ENCODE assay signal across 8 cellular contexts in genomic region chr17:42133461-42134041, GRCh38. TPM values are rescaled to one million over a fixed set of nuclear protein-coding genes. Genes with fewer than 3 reads are reported as not detected.
DNase-seq lines count a peak whose midpoint lies in the region; ATAC-seq, FAIRE-seq and TF ChIP-seq lines count a peak whose summit lies in the region.

No MANE protein-coding gene starts in this region.

- H3K4ac ChIP-seq in mesendoderm (ENCODE audit: low read depth, low read length), result no peak overlapping the region

- POLR2A ChIA-PET in activated CD4-positive, alpha-beta memory T cell treated with anti-CD3 and anti-CD28 coated beads for 36 hours (lab: Charles Lee), result interaction anchor here (0.9 to 1.6 kb wide), 2 partner anchors 21 to 156 kb away, joined by 3 read pairs; no protein-coding TSS in a partner anchor
- POLR2A ChIA-PET in HepG2 (lab: Yijun Ruan, JAX), result interaction anchor here (1.0 to 1.4 kb wide), 3 partner anchors 9 to 21 kb away, joined by 3 to 5 read pairs (median 3); partner anchors contain the start of gene KAT2A

- no TSS peak for BruUV-seq in HepG2 (replicated peaks; lab: Mats Ljungman, UMichigan)

- CTCF ChIA-PET in activated CD4-positive, alpha-beta memory T cell treated with anti-CD3 and anti-CD28 coated beads for 36 hours (lab: Charles Lee), result interaction anchor here (0.7 to 3.9 kb wide), 4 partner anchors 16 to 66 kb away, joined by 3 to 14 read pairs (median 3); partner anchors contain the start of gene KCNH4
- CTCF ChIA-PET in HepG2 (lab: Yijun Ruan, JAX; ENCODE audit: low intra/inter-chr PET ratio, low total read pairs), result no interaction called here

- H2BK5ac ChIP-seq in mesendoderm (ENCODE audit: low read length), result no peak overlapping the region

- peaks cover 20% of the 10 kb centered on the region for H3K36me3 Mint-ChIP-seq in activated CD4-positive, alpha-beta memory T cell treated with anti-CD3 and anti-CD28 coated beads for 36 hours

- no peak overlapping the region for H2BK120ac ChIP-seq in mesendoderm (ENCODE audit: low read depth, low read length)

- H3K9ac ChIP-seq in HepG2 (ENCODE audit: insufficient read depth, low read depth, low read length), result no peak overlapping the region
- no peak overlapping the region for H3K9ac ChIP-seq in mesendoderm (ENCODE audit: low read length)

- H3K4me1 Mint-ChIP-seq in activated CD4-positive, alpha-beta memory T cell treated with anti-CD3 and anti-CD28 coated beads for 36 hours (ENCODE audit: low read depth), result peaks cover 59% of the 10 kb centered on the region

- H4K5ac ChIP-seq in mesendoderm (ENCODE audit: low read length), result no peak overlapping the region

- H3K27ac Mint-ChIP-seq in activated CD4-positive, alpha-beta memory T cell treated with anti-CD3 and anti-CD28 coated beads for 36 hours, result peak overlapping the region; percentile 77

- H3K23ac ChIP-seq in mesendoderm (ENCODE audit: low read length), result no peak overlapping the region

- 33 to 41% (median 38%) methylated on average over 3 to 4 of the region's 4 CpGs for WGBS in heart left ventricle, 4 donors
- WGBS in HepG2 (ENCODE audit: low lambda C conversion rate), result 87% methylated on average over 3 of the region's 4 CpGs
- no CpG with 5 or more reads among the region's 4 CpGs for WGBS in mesendoderm (ENCODE audit: extremely low coverage, insufficient coverage, low lambda C conversion rate)

- TF ChIP-seq EP300 in HepG2 (IDR thresholded peaks at IDR 0.05; ENCODE audit: low read depth in 2 of 2, low read length in 2 of 2) (no peak), HepG2 (CRISPR knock-in tag; IDR thresholded peaks at IDR 0.05; ENCODE audit: borderline replicate concordance) (no peak)

- no peak overlapping the region for H3K4me3 ChIP-seq in heart left ventricle
- no peak overlapping the region for H3K4me3 ChIP-seq in HepG2 (replicated peaks in 1 of 3; ENCODE audit: insufficient read depth in 1 of 3, low read depth in 2 of 3, low read length in 3 of 3)
- H3K4me3 ChIP-seq in mesendoderm (ENCODE audit: low read length), result no peak overlapping the region

- peaks cover 0 to 40% (median 18%) of the 10 kb centered on the region in 9 donors for H3K36me3 ChIP-seq in heart left ventricle
- H3K36me3 ChIP-seq in HepG2 (replicated peaks in 1 of 2; ENCODE audit: control insufficient read depth in 1 of 2, insufficient read depth in 2 of 2, low read length in 2 of 2), result peaks cover 24 to 63% of the 10 kb centered on the region in 2 experiments
- peaks cover 7% of the 10 kb centered on the region for H3K36me3 ChIP-seq in mesendoderm (ENCODE audit: control insufficient read depth, insufficient read depth, low read length)

- H3K18ac ChIP-seq in mesendoderm (ENCODE audit: low read length), result no peak overlapping the region

- H2BK15ac ChIP-seq in mesendoderm (replicated peaks; ENCODE audit: low read depth), result no peak overlapping the region

- H3K27me3 Mint-ChIP-seq in activated CD4-positive, alpha-beta memory T cell treated with anti-CD3 and anti-CD28 coated beads for 36 hours, result no peaks in the 10 kb centered on the region

- H2AK5ac ChIP-seq in mesendoderm (ENCODE audit: low read length), result no peak overlapping the region

- H3K9me3 ChIP-seq in heart left ventricle, result no peaks in the 10 kb centered on the region
- no peaks in the 10 kb centered on the region for H3K9me3 ChIP-seq in HepG2 (ENCODE audit: low read length)

- H4K8ac ChIP-seq in mesendoderm (ENCODE audit: low read depth, low read length), result no peak overlapping the region

- H3K4me1 ChIP-seq in heart left ventricle (peaks cover 35 to 100% (median 90%) of the 10 kb centered on the region in 12 donors), HepG2 (ENCODE audit: insufficient read depth, low read length) (peaks cover 48% of the 10 kb centered on the region), mesendoderm (ENCODE audit: control insufficient read depth, low read depth, low read length) (peaks cover 6% of the 10 kb centered on the region)

- H3K56ac ChIP-seq in mesendoderm (ENCODE audit: low read length), result no peak overlapping the region

- peak overlapping the region; percentile 39 to 91 (median 78) for H3K27ac ChIP-seq in heart left ventricle
- H3K27ac ChIP-seq in HepG2 (ENCODE audit: extremely low read length, insufficient read depth, low read length), result no peak overlapping the region
- no peak overlapping the region for H3K27ac ChIP-seq in mesendoderm (ENCODE audit: low read depth, low read length)

- H4K20me1 ChIP-seq in HepG2 (ENCODE audit: insufficient read depth, low read length), result peaks cover 3% of the 10 kb centered on the region

- H3K4me2 ChIP-seq in HepG2 (ENCODE audit: low read depth, low read length), result no peak overlapping the region
- H3K4me2 ChIP-seq in mesendoderm (ENCODE audit: low read length), result no peak overlapping the region

- no peak for FAIRE-seq in HepG2 (lab: Jason Lieb, UNC)

- peak in 1 of 5 donors; percentile 30 for DNase-seq in heart left ventricle
- no peak for DNase-seq in Right ventricle myocardium superior
- DNase-seq in LHCN-M2 (ENCODE audit: low read depth), result peak; percentile 62
- DNase-seq in activated CD4-positive, alpha-beta memory T cell treated with anti-CD3 and anti-CD28 coated beads for 36 hours, result peak; percentile 55
- DNase-seq in HepG2 (ENCODE audit: low spot score), result no peak
- no peak for DNase-seq in mesendoderm
- DNase-seq in NOMO-1 treated with DMSO at 0.1 percent for 48 hours (lab: John Stamatoyannopoulos, UW; ENCODE audit: unreplicated experiment), result no peak

- TF ChIP-seq RAD21 in HepG2 (CRISPR knock-in tag; IDR thresholded peaks at IDR 0.05), result no peak

- no peaks in the 10 kb centered on the region for H3K9me3 Mint-ChIP-seq in activated CD4-positive, alpha-beta memory T cell treated with anti-CD3 and anti-CD28 coated beads for 36 hours

- in situ Hi-C loops in HepG2 (cut with HindIII; ENCODE audit: extremely low pct_ligation_motif_present, low pct_unique_long_range_greater_than_20kb), result no loop called here

- TF ChIP-seq POLR2A in heart left ventricle (IDR thresholded peaks at IDR 0.05) (no peak), HepG2 (IDR thresholded peaks at IDR 0.05; ENCODE audit: insufficient read depth in 1 of 2, low read depth in 2 of 2, low read length in 2 of 2) (no peak)

- H3K79me1 ChIP-seq in mesendoderm (ENCODE audit: low read length), result peaks cover 27% of the 10 kb centered on the region

- H3K27me3 ChIP-seq in heart left ventricle (no peaks in the 10 kb centered on the region), HepG2 (ENCODE audit: control insufficient read depth in 1 of 2, insufficient read depth in 2 of 2, low read length in 2 of 2) (no peaks in the 10 kb centered on the region), mesendoderm (ENCODE audit: insufficient read depth, low read length, poor library complexity) (no peaks in the 10 kb centered on the region)

- H3K79me2 ChIP-seq in HepG2 (ENCODE audit: insufficient read depth, low read length), result peaks cover 60% of the 10 kb centered on the region
- H3K79me2 ChIP-seq in mesendoderm (ENCODE audit: control insufficient read depth, insufficient read depth, low read length), result peaks cover 19% of the 10 kb centered on the region

- H2AFZ ChIP-seq in HepG2 (ENCODE audit: low read length), result no peak overlapping the region

- H3K4me3 Mint-ChIP-seq in activated CD4-positive, alpha-beta memory T cell treated with anti-CD3 and anti-CD28 coated beads for 36 hours, result no peak overlapping the region

- ATAC-seq in heart left ventricle (no peak), Right ventricle myocardium superior (ENCODE audit: poor library complexity) (no peak), HepG2 (no peak), GM18502 (IDR thresholded peaks at IDR 0.05; ENCODE audit: poor library complexity, unreplicated experiment) (no peak)

- intact Hi-C loops in heart left ventricle (cut with DNase I), result no loop called here
- intact Hi-C loops in Right ventricle myocardium superior (cut with DNase I), result no loop called here
- intact Hi-C loops in activated CD4-positive, alpha-beta memory T cell treated with anti-CD3 and anti-CD28 coated beads for 36 hours (cut with micrococcal nuclease), result loop anchor here (2.0 kb wide), 1 partner anchor 21 kb away; the partner anchor contains the start of gene RAB5C
- intact Hi-C loops in HepG2 (cut with micrococcal nuclease; ENCODE audit: unreplicated experiment), result no loop called here

- TF ChIP-seq CTCF in heart left ventricle (IDR thresholded peaks at IDR 0.05), result no peak
- TF ChIP-seq CTCF in HepG2 (CRISPR knock-in tag; IDR thresholded peaks at IDR 0.05), result no peak

RNA-seq across cellular contexts. Expression of gene HSPB9, which starts 10.9 kb away (rescaled TPM):
- total RNA-seq in heart left ventricle (not detected), Right ventricle myocardium superior (0.11 TPM), LHCN-M2 (2014; rRNA removed) (not detected in 2 replicates), HepG2 (2016; rRNA removed; fragmentation: Illumina TruSeq; extraction: Trizol) (0.13 and 0.24 TPM in 2 replicates)
- polyA plus RNA-seq in heart left ventricle (not detected), HepG2 (2011; rRNA removed) (0.05 and 0.31 TPM in 2 replicates)
- 0.13 TPM for polyA plus RNA-seq in LHCN-M2 (2012)
- not detected for total RNA-seq in activated CD4-positive, alpha-beta memory T cell treated with anti-CD3 and anti-CD28 coated beads for 36 hours
- not detected in 2 replicates for total RNA-seq in HepG2 (2016; cell fraction: cytosol; rRNA removed; fragmentation: Illumina TruSeq; extraction: Trizol; ENCODE audit: low read depth)
- 0.09 and 0.24 TPM in 2 replicates for total RNA-seq in HepG2 (2016; cell fraction: insoluble cytoplasmic fraction; rRNA removed; fragmentation: Illumina TruSeq; extraction: Trizol)
- 0.14 and 0.19 TPM in 2 replicates for total RNA-seq in HepG2 (2016; cell fraction: membrane; rRNA removed; fragmentation: Illumina TruSeq; extraction: Trizol)
- total RNA-seq in HepG2 (2016; cell fraction: nucleus; rRNA removed; fragmentation: Illumina TruSeq; extraction: Trizol), result 0.25 TPM in 1 of 2 replicates, not detected in the other
- polyA plus RNA-seq in HepG2 (2011; cell fraction: cytosol; rRNA removed), result 0.07 and 0.10 TPM in 2 replicates
- polyA plus RNA-seq in HepG2 (2011; cell fraction: nucleus; rRNA removed), result 0.66 and 1.2 TPM in 2 replicates
- 0.28 and 0.44 TPM in 2 replicates for polyA plus RNA-seq in HepG2 (2012)
- not detected in 2 replicates for polyA plus RNA-seq in HepG2 (2016; cell fraction: cytosol; fragmentation: Illumina TruSeq; extraction: Trizol; ENCODE audit: low read depth)
- not detected in 2 replicates for polyA plus RNA-seq in HepG2 (2016; cell fraction: insoluble cytoplasmic fraction; fragmentation: Illumina TruSeq; extraction: Trizol; ENCODE audit: low read depth)
- 0.09 and 0.14 TPM in 2 replicates for polyA plus RNA-seq in HepG2 (2016; cell fraction: membrane; fragmentation: Illumina TruSeq; extraction: Trizol; ENCODE audit: low read depth)
- 0.55 and 0.56 TPM in 2 replicates for polyA plus RNA-seq in HepG2 (2016; cell fraction: nucleus; fragmentation: Illumina TruSeq; extraction: Trizol; ENCODE audit: insufficient read depth, low read depth)
- 0.22 TPM in 1 of 2 replicates, not detected in the other for polyA minus RNA-seq in HepG2 (2011; rRNA and poly(A)+ RNA removed; ENCODE audit: low replicate concordance)
- polyA minus RNA-seq in HepG2 (2011; cell fraction: cytosol; rRNA and poly(A)+ RNA removed), result not detected in 2 replicates
- polyA minus RNA-seq in HepG2 (2011; cell fraction: nucleus; rRNA and poly(A)+ RNA removed), result not detected in 2 replicates
- polyA plus RNA-seq in mesendoderm (2013, experiment 1 of 2), result 0.13 TPM
- 0.10 TPM for polyA plus RNA-seq in mesendoderm (2013, experiment 2 of 2)

RNA-seq across cellular contexts. Expression of gene KAT2A, which starts 12.4 kb away (rescaled TPM):
- 10 to 100 TPM in 8 of 9 donors, 1 to 10 TPM in 1; 6.9 to 17.6 (median 14.8) TPM for total RNA-seq in heart left ventricle
- polyA plus RNA-seq in heart left ventricle, result 10 to 100 TPM; 15.3 to 33.0 TPM
- total RNA-seq in Right ventricle myocardium superior, result 22.6 TPM
- total RNA-seq in LHCN-M2 (2014; rRNA removed), result 14.5 and 22.2 TPM in 2 replicates
- 12.4 TPM for polyA plus RNA-seq in LHCN-M2 (2012)
- total RNA-seq in activated CD4-positive, alpha-beta memory T cell treated with anti-CD3 and anti-CD28 coated beads for 36 hours, result 10 to 100 TPM; 38.6 to 41.0 TPM
- total RNA-seq in HepG2 (2016; rRNA removed; fragmentation: Illumina TruSeq; extraction: Trizol), result 20.2 and 29.1 TPM in 2 replicates
- 4.7 and 4.9 TPM in 2 replicates for total RNA-seq in HepG2 (2016; cell fraction: cytosol; rRNA removed; fragmentation: Illumina TruSeq; extraction: Trizol; ENCODE audit: low read depth)
- total RNA-seq in HepG2 (2016; cell fraction: insoluble cytoplasmic fraction; rRNA removed; fragmentation: Illumina TruSeq; extraction: Trizol), result 16.6 and 30.9 TPM in 2 replicates
- 7.0 and 9.1 TPM in 2 replicates for total RNA-seq in HepG2 (2016; cell fraction: membrane; rRNA removed; fragmentation: Illumina TruSeq; extraction: Trizol)
- 51.9 and 59.6 TPM in 2 replicates for total RNA-seq in HepG2 (2016; cell fraction: nucleus; rRNA removed; fragmentation: Illumina TruSeq; extraction: Trizol)
- 90.4 and 126 TPM in 2 replicates for polyA plus RNA-seq in HepG2 (2011; rRNA removed)
- 13.5 and 18.5 TPM in 2 replicates for polyA plus RNA-seq in HepG2 (2011; cell fraction: cytosol; rRNA removed)
- polyA plus RNA-seq in HepG2 (2011; cell fraction: nucleus; rRNA removed), result 978 and 1,153 TPM in 2 replicates
- 38.7 and 62.0 TPM in 2 replicates for polyA plus RNA-seq in HepG2 (2012)
- 3.5 and 4.1 TPM in 2 replicates for polyA plus RNA-seq in HepG2 (2016; cell fraction: cytosol; fragmentation: Illumina TruSeq; extraction: Trizol; ENCODE audit: low read depth)
- polyA plus RNA-seq in HepG2 (2016; cell fraction: insoluble cytoplasmic fraction; fragmentation: Illumina TruSeq; extraction: Trizol; ENCODE audit: low read depth), result 24.7 and 33.4 TPM in 2 replicates
- polyA plus RNA-seq in HepG2 (2016; cell fraction: membrane; fragmentation: Illumina TruSeq; extraction: Trizol; ENCODE audit: low read depth), result 7.9 and 9.2 TPM in 2 replicates
- 347 and 353 TPM in 2 replicates for polyA plus RNA-seq in HepG2 (2016; cell fraction: nucleus; fragmentation: Illumina TruSeq; extraction: Trizol; ENCODE audit: insufficient read depth, low read depth)
- polyA minus RNA-seq in HepG2 (2011; rRNA and poly(A)+ RNA removed; ENCODE audit: low replicate concordance), result 33.5 and 71.7 TPM in 2 replicates
- 7.8 and 9.6 TPM in 2 replicates for polyA minus RNA-seq in HepG2 (2011; cell fraction: cytosol; rRNA and poly(A)+ RNA removed)
- 54.6 and 61.9 TPM in 2 replicates for polyA minus RNA-seq in HepG2 (2011; cell fraction: nucleus; rRNA and poly(A)+ RNA removed)
- 24.6 TPM for polyA plus RNA-seq in mesendoderm (2013, experiment 1 of 2)
- 23.2 TPM for polyA plus RNA-seq in mesendoderm (2013, experiment 2 of 2)

RNA-seq across cellular contexts. Expression of gene DHX58, which starts 21.0 kb away (rescaled TPM):
- 10 to 100 TPM in 1 of 9 donors, 1 to 10 TPM in 8; 1.9 to 17.3 (median 3.7) TPM for total RNA-seq in heart left ventricle
- 1 to 10 TPM; 1.8 to 4.9 TPM for polyA plus RNA-seq in heart left ventricle
- total RNA-seq in Right ventricle myocardium superior, result 2.5 TPM
- 5.3 and 8.0 TPM in 2 replicates for total RNA-seq in LHCN-M2 (2014; rRNA removed)
- 5.7 TPM for polyA plus RNA-seq in LHCN-M2 (2012)
- total RNA-seq in activated CD4-positive, alpha-beta memory T cell treated with anti-CD3 and anti-CD28 coated beads for 36 hours, result 10 to 100 TPM; 38.1 to 38.4 TPM
- 3.9 and 6.7 TPM in 2 replicates for total RNA-seq in HepG2 (2016; rRNA removed; fragmentation: Illumina TruSeq; extraction: Trizol)
- total RNA-seq in HepG2 (2016; cell fraction: cytosol; rRNA removed; fragmentation: Illumina TruSeq; extraction: Trizol; ENCODE audit: low read depth), result 1.6 TPM in 2 replicates
- total RNA-seq in HepG2 (2016; cell fraction: insoluble cytoplasmic fraction; rRNA removed; fragmentation: Illumina TruSeq; extraction: Trizol), result 4.7 and 7.5 TPM in 2 replicates
- 2.1 and 3.5 TPM in 2 replicates for total RNA-seq in HepG2 (2016; cell fraction: membrane; rRNA removed; fragmentation: Illumina TruSeq; extraction: Trizol)
- 6.4 and 10.0 TPM in 2 replicates for total RNA-seq in HepG2 (2016; cell fraction: nucleus; rRNA removed; fragmentation: Illumina TruSeq; extraction: Trizol)
- polyA plus RNA-seq in HepG2 (2011; rRNA removed), result 7.8 and 13.5 TPM in 2 replicates
- polyA plus RNA-seq in HepG2 (2011; cell fraction: cytosol; rRNA removed), result 5.7 TPM in 2 replicates
- 29.5 and 34.5 TPM in 2 replicates for polyA plus RNA-seq in HepG2 (2011; cell fraction: nucleus; rRNA removed)
- 4.3 and 5.5 TPM in 2 replicates for polyA plus RNA-seq in HepG2 (2012)
- polyA plus RNA-seq in HepG2 (2016; cell fraction: cytosol; fragmentation: Illumina TruSeq; extraction: Trizol; ENCODE audit: low read depth), result 0.87 and 1.1 TPM in 2 replicates
- polyA plus RNA-seq in HepG2 (2016; cell fraction: insoluble cytoplasmic fraction; fragmentation: Illumina TruSeq; extraction: Trizol; ENCODE audit: low read depth), result 3.0 and 5.2 TPM in 2 replicates
- polyA plus RNA-seq in HepG2 (2016; cell fraction: membrane; fragmentation: Illumina TruSeq; extraction: Trizol; ENCODE audit: low read depth), result 1.7 and 1.9 TPM in 2 replicates
- polyA plus RNA-seq in HepG2 (2016; cell fraction: nucleus; fragmentation: Illumina TruSeq; extraction: Trizol; ENCODE audit: insufficient read depth, low read depth), result 16.3 and 17.6 TPM in 2 replicates
- polyA minus RNA-seq in HepG2 (2011; rRNA and poly(A)+ RNA removed; ENCODE audit: low replicate concordance), result 0.58 and 15.8 TPM in 2 replicates
- polyA minus RNA-seq in HepG2 (2011; cell fraction: cytosol; rRNA and poly(A)+ RNA removed), result 1.7 and 2.0 TPM in 2 replicates
- polyA minus RNA-seq in HepG2 (2011; cell fraction: nucleus; rRNA and poly(A)+ RNA removed), result 6.4 and 9.6 TPM in 2 replicates
- polyA plus RNA-seq in mesendoderm (2013, experiment 1 of 2), result 1.6 TPM
- 1.5 TPM for polyA plus RNA-seq in mesendoderm (2013, experiment 2 of 2)

RNA-seq across cellular contexts. Expression of gene RAB5C, which starts 21.2 kb away (rescaled TPM):
- total RNA-seq in heart left ventricle, result 10 to 100 TPM; 30.9 to 99.1 (median 48.2) TPM
- 10 to 100 TPM; 29.0 to 90.9 TPM for polyA plus RNA-seq in heart left ventricle
- total RNA-seq in Right ventricle myocardium superior, result 38.6 TPM
- 111 and 139 TPM in 2 replicates for total RNA-seq in LHCN-M2 (2014; rRNA removed)
- polyA plus RNA-seq in LHCN-M2 (2012), result 210 TPM
- total RNA-seq in activated CD4-positive, alpha-beta memory T cell treated with anti-CD3 and anti-CD28 coated beads for 36 hours, result 10 to 100 TPM; 47.8 to 52.4 TPM
- 110 and 136 TPM in 2 replicates for total RNA-seq in HepG2 (2016; rRNA removed; fragmentation: Illumina TruSeq; extraction: Trizol)
- 61.7 and 72.3 TPM in 2 replicates for total RNA-seq in HepG2 (2016; cell fraction: cytosol; rRNA removed; fragmentation: Illumina TruSeq; extraction: Trizol; ENCODE audit: low read depth)
- 112 and 128 TPM in 2 replicates for total RNA-seq in HepG2 (2016; cell fraction: insoluble cytoplasmic fraction; rRNA removed; fragmentation: Illumina TruSeq; extraction: Trizol)
- total RNA-seq in HepG2 (2016; cell fraction: membrane; rRNA removed; fragmentation: Illumina TruSeq; extraction: Trizol), result 97.4 and 130 TPM in 2 replicates
- total RNA-seq in HepG2 (2016; cell fraction: nucleus; rRNA removed; fragmentation: Illumina TruSeq; extraction: Trizol), result 58.3 and 58.4 TPM in 2 replicates
- polyA plus RNA-seq in HepG2 (2011; rRNA removed), result 123 and 129 TPM in 2 replicates
- polyA plus RNA-seq in HepG2 (2011; cell fraction: cytosol; rRNA removed), result 151 and 173 TPM in 2 replicates
- polyA plus RNA-seq in HepG2 (2011; cell fraction: nucleus; rRNA removed), result 63.1 and 63.8 TPM in 2 replicates
- 88.1 and 94.6 TPM in 2 replicates for polyA plus RNA-seq in HepG2 (2012)
- polyA plus RNA-seq in HepG2 (2016; cell fraction: cytosol; fragmentation: Illumina TruSeq; extraction: Trizol; ENCODE audit: low read depth), result 121 and 161 TPM in 2 replicates
- 256 and 287 TPM in 2 replicates for polyA plus RNA-seq in HepG2 (2016; cell fraction: insoluble cytoplasmic fraction; fragmentation: Illumina TruSeq; extraction: Trizol; ENCODE audit: low read depth)
- polyA plus RNA-seq in HepG2 (2016; cell fraction: membrane; fragmentation: Illumina TruSeq; extraction: Trizol; ENCODE audit: low read depth), result 158 and 192 TPM in 2 replicates
- 155 and 165 TPM in 2 replicates for polyA plus RNA-seq in HepG2 (2016; cell fraction: nucleus; fragmentation: Illumina TruSeq; extraction: Trizol; ENCODE audit: insufficient read depth, low read depth)
- 69.9 and 105 TPM in 2 replicates for polyA minus RNA-seq in HepG2 (2011; rRNA and poly(A)+ RNA removed; ENCODE audit: low replicate concordance)
- 30.2 and 31.4 TPM in 2 replicates for polyA minus RNA-seq in HepG2 (2011; cell fraction: cytosol; rRNA and poly(A)+ RNA removed)
- polyA minus RNA-seq in HepG2 (2011; cell fraction: nucleus; rRNA and poly(A)+ RNA removed), result 15.9 and 19.8 TPM in 2 replicates
- polyA plus RNA-seq in mesendoderm (2013, experiment 1 of 2), result 89.0 TPM
- polyA plus RNA-seq in mesendoderm (2013, experiment 2 of 2), result 91.0 TPM

RNA-seq across cellular contexts. Expression of gene ZNF385C, which starts 35.3 kb away (rescaled TPM):
- total RNA-seq in heart left ventricle (under 1 TPM in 6 of 9 donors, not detected in 3; 0.14 to 0.38 (median 0.22) TPM), Right ventricle myocardium superior (0.16 TPM), LHCN-M2 (2014; rRNA removed) (not detected in 2 replicates), HepG2 (2016; rRNA removed; fragmentation: Illumina TruSeq; extraction: Trizol) (2.3 TPM in 2 replicates)
- polyA plus RNA-seq in heart left ventricle (under 1 TPM; 0.06 to 0.11 TPM), HepG2 (2011; rRNA removed) (5.8 and 6.1 TPM in 2 replicates)
- 0.09 TPM for polyA plus RNA-seq in LHCN-M2 (2012)
- total RNA-seq in activated CD4-positive, alpha-beta memory T cell treated with anti-CD3 and anti-CD28 coated beads for 36 hours, result under 1 TPM in 1 of 2 experiments, not detected in 1; 0.10 TPM
- total RNA-seq in HepG2 (2016; cell fraction: cytosol; rRNA removed; fragmentation: Illumina TruSeq; extraction: Trizol; ENCODE audit: low read depth), result 0.40 and 0.71 TPM in 2 replicates
- 1.8 and 2.2 TPM in 2 replicates for total RNA-seq in HepG2 (2016; cell fraction: insoluble cytoplasmic fraction; rRNA removed; fragmentation: Illumina TruSeq; extraction: Trizol)
- 1.9 and 2.0 TPM in 2 replicates for total RNA-seq in HepG2 (2016; cell fraction: membrane; rRNA removed; fragmentation: Illumina TruSeq; extraction: Trizol)
- 0.97 and 1.3 TPM in 2 replicates for total RNA-seq in HepG2 (2016; cell fraction: nucleus; rRNA removed; fragmentation: Illumina TruSeq; extraction: Trizol)
- 5.6 and 6.2 TPM in 2 replicates for polyA plus RNA-seq in HepG2 (2011; cell fraction: cytosol; rRNA removed)
- 5.3 and 5.6 TPM in 2 replicates for polyA plus RNA-seq in HepG2 (2011; cell fraction: nucleus; rRNA removed)
- 1.7 and 2.5 TPM in 2 replicates for polyA plus RNA-seq in HepG2 (2012)
- 1.2 and 1.3 TPM in 2 replicates for polyA plus RNA-seq in HepG2 (2016; cell fraction: cytosol; fragmentation: Illumina TruSeq; extraction: Trizol; ENCODE audit: low read depth)
- 5.4 TPM in 2 replicates for polyA plus RNA-seq in HepG2 (2016; cell fraction: insoluble cytoplasmic fraction; fragmentation: Illumina TruSeq; extraction: Trizol; ENCODE audit: low read depth)
- polyA plus RNA-seq in HepG2 (2016; cell fraction: membrane; fragmentation: Illumina TruSeq; extraction: Trizol; ENCODE audit: low read depth), result 3.7 and 3.8 TPM in 2 replicates
- 4.1 and 4.5 TPM in 2 replicates for polyA plus RNA-seq in HepG2 (2016; cell fraction: nucleus; fragmentation: Illumina TruSeq; extraction: Trizol; ENCODE audit: insufficient read depth, low read depth)
- 0.35 and 3.6 TPM in 2 replicates for polyA minus RNA-seq in HepG2 (2011; rRNA and poly(A)+ RNA removed; ENCODE audit: low replicate concordance)
- 1.4 and 2.5 TPM in 2 replicates for polyA minus RNA-seq in HepG2 (2011; cell fraction: cytosol; rRNA and poly(A)+ RNA removed)
- polyA minus RNA-seq in HepG2 (2011; cell fraction: nucleus; rRNA and poly(A)+ RNA removed), result 0.52 and 0.99 TPM in 2 replicates
- 3.5 TPM for polyA plus RNA-seq in mesendoderm (2013, experiment 1 of 2)
- polyA plus RNA-seq in mesendoderm (2013, experiment 2 of 2), result 3.2 TPM

Comparison
In these comparisons a context has a peak if more than half of its experiments do, and no peak if none do; other contexts are left out.
1. DNase-seq: peak in LHCN-M2 (single experiment) and activated CD4-positive, alpha-beta memory T cell treated with anti-CD3 and anti-CD28 coated beads for 36 hours (single experiment); none in Right ventricle myocardium superior (single experiment), HepG2 (single experiment), mesendoderm (single experiment) and NOMO-1 treated with DMSO at 0.1 percent for 48 hours (single experiment).
2. H3K27ac ChIP-seq: peak in heart left ventricle (12 of 12); none in HepG2 (single experiment) and mesendoderm (single experiment).